24 cellular contexts compared by ENCODE assay signal in genomic region chr3:120680193-120680894, GRCh38. TPM values are rescaled to one million over a fixed set of nuclear protein-coding genes. Genes with fewer than 3 reads are reported as not detected.
DNase-seq lines count a peak whose midpoint lies in the region; ATAC-seq and TF ChIP-seq lines count a peak whose summit lies in the region.
"Had no signal": no experiment of that assay in that cellular context is flagged by ENCODE, and none has a peak within 500 bp of the region (broad histone marks: within the 10 kb centered on the region; RNA-seq: fewer than 3 reads in every experiment).

No MANE protein-coding gene starts in this region.

- H3K4me1 ChIP-seq in HUES64 (ENCODE audit: insufficient read depth, low read length) (peaks cover 36% of the 10 kb centered on the region), mucosa of stomach (ENCODE audit: control insufficient read depth, insufficient read depth, low read length) (peaks cover 39% of the 10 kb centered on the region), thyroid gland (peaks cover 37 to 40% of the 10 kb centered on the region in 2 donors)
- H3K4me1 ChIP-seq: colonic mucosa, SJCRH30 had no signal

- H3K9ac ChIP-seq in HUES64 (ENCODE audit: low read depth, low read length) (no peak overlapping the region), mucosa of stomach (ENCODE audit: low read length) (peak overlapping the region; percentile 30)
- H3K9ac ChIP-seq: KMS-11 had no signal

- intact Hi-C loops in thyroid gland (cut with DNase I) = no loop called here

- peak overlapping the region; percentile 67; the same call in 1 of the 2 replicates for H3K27ac ChIP-seq in HUES64 (ENCODE audit: low read depth, low read length)
- peak overlapping the region; percentile 78 to 91 (median 89) for H3K27ac ChIP-seq in thyroid gland
- H3K27ac ChIP-seq: KMS-11, SJCRH30, thoracic aorta had no signal

- TF ChIP-seq CTCF in epithelial cell of proximal tubule (conservative IDR thresholded peaks at IDR 0.05; ENCODE audit: low read depth, low read length) = no peak
- TF ChIP-seq CTCF in thyroid gland (IDR thresholded peaks at IDR 0.05) = no peak

- no peak for DNase-seq in epithelial cell of proximal tubule (ENCODE audit: low read depth)
- no peak for DNase-seq in thyroid gland
- no peak for DNase-seq in NCI-H69 (lab: John Stamatoyannopoulos, UW)
- DNase-seq in NCI-H2171 treated with DMSO at 0.1 percent for 48 hours (lab: John Stamatoyannopoulos, UW) = no peak
- DNase-seq: activated CD4-positive, alpha-beta T cell treated with anti-CD3 and anti-CD28 coated beads for 36 hours; activated naive CD4-positive, alpha-beta T cell treated with Interleukin-2 at 50 U/mL for 16 hours; activated T-cell treated with anti-CD3 and anti-CD28 coated beads, Interleukin-2, amount 50 U/mL, for 48 hours; colonic mucosa; kidney glomerular epithelial cell; NCI-H1436 treated with DMSO at 0.1 percent for 48 hours; NCI-H510A treated with DMSO at 0.1 percent for 48 hours; SJCRH30; stimulated activated CD4-positive, alpha-beta T cell treated with anti-CD3 and anti-CD28 coated beads, Interleukin-12 subunit alpha, Interleukin-12 subunit beta, amount 100 ng/mL, for 4 hours; stimulated activated CD4-positive, alpha-beta T cell treated with anti-CD3 and anti-CD28 coated beads, Interleukin-4, amount 100 ng/mL, for 24 hours; stimulated activated naive CD4-positive, alpha-beta T cell; T-cell had no signal

- 92% methylated on average over 3 of the region's 3 CpGs for WGBS in HUES64
- 90 to 91% methylated on average over 3 of the region's 3 CpGs for WGBS in thyroid gland, 2 donors

- H3K27me3 ChIP-seq in HUES64 (ENCODE audit: insufficient read depth, low read length) = no peaks in the 10 kb centered on the region
- no peaks in the 10 kb centered on the region for H3K27me3 ChIP-seq in mucosa of stomach (ENCODE audit: control insufficient read depth, insufficient read depth, low read length)
- H3K27me3 ChIP-seq in thyroid gland = no peaks in the 10 kb centered on the region
- H3K27me3 ChIP-seq: colonic mucosa, SJCRH30 had no signal

- ATAC-seq in GM18505 (IDR thresholded peaks at IDR 0.05; ENCODE audit: unreplicated experiment) (no peak), GM19035 (IDR thresholded peaks at IDR 0.05; ENCODE audit: unreplicated experiment) (no peak)
- ATAC-seq: activated CD4-positive, alpha-beta T cell treated with anti-CD3 and anti-CD28 coated beads for 36 hours; HCT116; Panc1; T-cell had no signal

- TF ChIP-seq POLR2A in thyroid gland (IDR thresholded peaks at IDR 0.05) (no peak), GM18505 (IDR thresholded peaks at IDR 0.05; ENCODE audit: borderline replicate concordance, extremely low read depth, insufficient read depth, insufficient read length) (no peak)

- H3K36me3 ChIP-seq in HUES64 (ENCODE audit: insufficient read depth, low read length) (no peaks in the 10 kb centered on the region), mucosa of stomach (ENCODE audit: control insufficient read depth, insufficient read depth, low read length) (no peaks in the 10 kb centered on the region), thyroid gland (no peaks in the 10 kb centered on the region)
- H3K36me3 ChIP-seq: colonic mucosa, SJCRH30, thoracic aorta had no signal

- H3K9me3 ChIP-seq in HUES64 (ENCODE audit: insufficient read depth, low read depth, low read length) = peaks cover 13% of the 10 kb centered on the region
- no peaks in the 10 kb centered on the region for H3K9me3 ChIP-seq in mucosa of stomach (ENCODE audit: control insufficient read depth, low read length)
- no peaks in the 10 kb centered on the region for H3K9me3 ChIP-seq in thyroid gland
- H3K9me3 ChIP-seq: colonic mucosa, SJCRH30, thoracic aorta had no signal

- no peak overlapping the region for H3K4me3 ChIP-seq in HUES64 (ENCODE audit: low read length)
- H3K4me3 ChIP-seq in epithelial cell of proximal tubule (ENCODE audit: low read depth, low read length) = peak overlapping the region; percentile 70
- peak overlapping the region; percentile 17 for H3K4me3 ChIP-seq in mucosa of stomach (ENCODE audit: low read length)
- peak overlapping the region in 1 of 3 donors; percentile 5 for H3K4me3 ChIP-seq in thyroid gland (replicated peaks in 1 of 3)
- H3K4me3 ChIP-seq: colonic mucosa, SJCRH30, thoracic aorta had no signal

RNA-seq across cellular contexts. Expression of gene HGD, which starts 1.7 kb away (rescaled TPM):
- 0.50 TPM for polyA plus RNA-seq in HUES64 (2013, experiment 1 of 2)
- polyA plus RNA-seq in HUES64 (2013, experiment 2 of 2) = 0.82 TPM
- total RNA-seq in epithelial cell of proximal tubule = 5.9 and 18.1 TPM in 2 replicates
- total RNA-seq in thyroid gland = 100 to 1,000 TPM in 1 of 4 donors, 10 to 100 TPM in 3; 36.8 to 136 (median 74.7) TPM
